ENCODE assay signal across 8 cellular contexts in the genomic region with DNA sequence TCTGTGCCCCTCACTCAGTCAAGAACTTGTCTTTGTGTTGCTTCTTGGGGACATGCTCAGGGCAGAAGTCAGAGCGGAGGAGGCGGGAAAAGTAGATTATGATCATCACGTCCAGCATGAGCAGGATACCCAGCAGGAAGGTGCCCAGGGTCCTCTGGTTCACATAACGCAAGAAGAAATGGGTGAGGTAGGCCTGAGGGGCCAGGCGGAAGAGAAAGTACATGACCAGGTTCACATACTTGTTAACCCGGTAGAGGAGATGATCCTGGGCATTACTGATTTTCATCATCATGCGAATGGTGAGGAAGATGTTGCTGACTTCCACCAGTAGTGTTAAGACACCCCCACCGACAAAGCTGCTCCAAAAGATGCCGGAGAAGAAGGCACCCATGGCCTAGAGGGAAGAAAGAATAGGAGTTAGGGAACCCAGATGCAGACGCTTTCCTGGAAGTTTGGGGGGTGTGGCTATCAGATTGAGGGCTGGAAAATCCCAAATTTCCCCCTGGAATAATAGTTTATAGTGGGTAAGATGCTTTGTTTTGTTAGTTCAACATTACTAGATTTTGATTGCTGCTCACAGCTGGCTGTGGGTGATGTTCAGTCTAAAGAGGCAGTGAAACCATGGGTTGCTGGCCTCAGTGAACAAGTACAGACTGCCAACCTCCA. TPM values are rescaled to one million over a fixed set of nuclear protein-coding genes. Genes with fewer than 3 reads are reported as not detected.
DNase-seq lines count a peak whose midpoint lies in the region; ATAC-seq and TF ChIP-seq lines count a peak whose summit lies in the region.

No MANE protein-coding gene starts in this region.

- DNase-seq in H9 (no peak), midbrain (lab: John Stamatoyannopoulos, UW) (no peak)
- peak; percentile 61 to 62 for DNase-seq in activated T-cell treated with anti-CD3 and anti-CD28 coated beads, Interleukin-2, amount 50 U/mL, for 48 hours

- H3K79me1 ChIP-seq in H9 (ENCODE audit: insufficient read depth, low read depth, low read length, poor library complexity, severe bottlenecking) = peaks cover 3% of the 10 kb centered on the region

- no peak overlapping the region for H3K4ac ChIP-seq in H9 (ENCODE audit: low read depth, low read length)

- H2BK120ac ChIP-seq in H9 (ENCODE audit: low read depth, low read length, poor library complexity, severe bottlenecking) = no peak overlapping the region

- TF ChIP-seq CTCF in H9 (conservative IDR thresholded peaks at IDR 0.05) = no peak

- H3K56ac ChIP-seq in H9 (ENCODE audit: insufficient read length, low read depth, low read length) = no peak overlapping the region

- peak overlapping the region; percentile 79 for H3K4me2 ChIP-seq in H9 (ENCODE audit: insufficient read depth, insufficient read length, low read length)

- H2AFZ ChIP-seq in ACC112 (ENCODE audit: low read length, unreplicated experiment) (no peak overlapping the region), H9 (ENCODE audit: low read length) (no peak overlapping the region)

- H3K27ac Mint-ChIP-seq in H9 = peak overlapping the region; percentile 95 to 100 (median 99); a peak in 6 of 7 replicates

- H3K9ac ChIP-seq in H9 (ENCODE audit: extremely low read depth, insufficient read length, low read length) = peak overlapping the region; percentile 92
- H3K9ac ChIP-seq in iPS-20b (ENCODE audit: low read depth, low read length) = peak overlapping the region; percentile 85

- H2BK5ac ChIP-seq in H9 (ENCODE audit: insufficient read length, low read length) = no peak overlapping the region

- ATAC-seq in HG02973 (IDR thresholded peaks at IDR 0.05; ENCODE audit: unreplicated experiment) (no peak), HG02884 (IDR thresholded peaks at IDR 0.05; ENCODE audit: unreplicated experiment) (no peak)
- ATAC-seq in activated CD4-positive, CD25-positive, alpha-beta regulatory T cell treated with anti-CD3 and anti-CD28 coated beads, Interleukin-2, amount 50 U/mL, for 24 hours = no peak

- no peak overlapping the region for H3T11ph ChIP-seq in H9 (ENCODE audit: low read length)

- peaks cover 24% of the 10 kb centered on the region for H3K23me2 ChIP-seq in H9 (ENCODE audit: insufficient read length, low read depth, low read length, poor library complexity, severe bottlenecking)

- WGBS in H9 (ENCODE audit: extremely low coverage, insufficient read length, low lambda C conversion rate) = no CpG with 5 or more reads among the region's 10 CpGs

- H3K4me3 ChIP-seq in ACC112 (ENCODE audit: low read depth, low read length) (peak overlapping the region; percentile 85), iPS-20b (ENCODE audit: low read length) (peak overlapping the region; percentile 73)

- H3K27ac ChIP-seq in ACC112 (ENCODE audit: low read depth, low read length) (peak overlapping the region; percentile 69), H9 (ENCODE audit: insufficient read length, low read depth, low read length) (peak overlapping the region; percentile 29), iPS-20b (ENCODE audit: low read length) (peak overlapping the region; percentile 39)

- no peaks in the 10 kb centered on the region; the same call in 1 of the 2 replicates for H3K27me3 Mint-ChIP-seq in H9 (ENCODE audit: low read depth)

- H2BK15ac ChIP-seq in H9 (ENCODE audit: low read depth, low read length) = no peak overlapping the region

- peaks cover 34 to 55% of the 10 kb centered on the region in 2 experiments for H3K4me1 Mint-ChIP-seq in H9

- H3K4me1 ChIP-seq in ACC112 (ENCODE audit: control insufficient read depth, insufficient read depth, low read length, unreplicated experiment) = peaks cover 23% of the 10 kb centered on the region
- 0 out of 2 replicates have a peak, but pooled peaks cover 7% of the 10 kb centered on the region for H3K4me1 ChIP-seq in H9 (ENCODE audit: insufficient read depth, low read length)
- H3K4me1 ChIP-seq in iPS-20b (ENCODE audit: insufficient read depth, low read length) = peaks cover 10% of the 10 kb centered on the region; the same call in 1 of the 2 replicates

- H3K27me3 ChIP-seq in ACC112 (ENCODE audit: insufficient read depth, low read length) (no peaks in the 10 kb centered on the region), H9 (ENCODE audit: insufficient read depth, low read length) (no peaks in the 10 kb centered on the region), iPS-20b (ENCODE audit: insufficient read depth, low read length) (no peaks in the 10 kb centered on the region)

- no peaks in the 10 kb centered on the region for H4K20me1 ChIP-seq in H9 (ENCODE audit: control insufficient read depth, insufficient read depth, insufficient read length)

- no peak overlapping the region for H2BK20ac ChIP-seq in H9 (ENCODE audit: low read depth, low read length, poor library complexity, severe bottlenecking)

- no peak overlapping the region for H4K91ac ChIP-seq in H9 (ENCODE audit: insufficient read length, low read depth, low read length)

- H2AK5ac ChIP-seq in H9 (ENCODE audit: insufficient read length, low read length) = no peak overlapping the region

- H2BK12ac ChIP-seq in H9 (ENCODE audit: insufficient read length, low read depth, low read length) = no peak overlapping the region

- no peaks in the 10 kb centered on the region; a peak in 3 of 5 replicates for H3K9me3 Mint-ChIP-seq in H9

- H3K9me3 ChIP-seq in H9 (ENCODE audit: control insufficient read depth, low read depth, low read length) = no peaks in the 10 kb centered on the region
- H3K9me3 ChIP-seq in iPS-20b (ENCODE audit: insufficient read depth, low read depth, low read length) = no peaks in the 10 kb centered on the region

- H3K36me3 Mint-ChIP-seq in H9 (ENCODE audit: insufficient read depth in 1 of 3, low read depth in 3 of 3) = peaks cover 45 to 56% (median 49%) of the 10 kb centered on the region in 3 experiments

- H3K18ac ChIP-seq in H9 (ENCODE audit: insufficient read length, low read depth, low read length) = no peak overlapping the region

- H3K23ac ChIP-seq in H9 (ENCODE audit: insufficient read length, low read depth, low read length) = no peak overlapping the region

- H3K4me3 Mint-ChIP-seq in H9 = peak overlapping the region; percentile 95 to 96

- H3K14ac ChIP-seq in H9 (ENCODE audit: insufficient read depth, low read length) = no peak overlapping the region

- H4K8ac ChIP-seq in H9 (replicated peaks; ENCODE audit: insufficient read length, low read depth, low read length) = no peak overlapping the region

- H3K79me2 ChIP-seq in ACC112 (ENCODE audit: control insufficient read depth, insufficient read depth, low read length, unreplicated experiment) (peaks cover 36% of the 10 kb centered on the region), H9 (ENCODE audit: insufficient read depth, low read length) (peaks cover 14% of the 10 kb centered on the region; the same call in 1 of the 2 replicates)

- H4K5ac ChIP-seq in H9 (ENCODE audit: insufficient read length, low read depth, low read length) = no peak overlapping the region

- H3K36me3 ChIP-seq in ACC112 (ENCODE audit: insufficient read depth, low read length) (peaks cover 27% of the 10 kb centered on the region), iPS-20b (ENCODE audit: insufficient read depth, low read depth, low read length) (peaks cover 49% of the 10 kb centered on the region)

RNA-seq across cellular contexts. Expression of gene TLCD1, which starts 1.4 kb away (rescaled TPM):
- 46.4 and 50.7 TPM in 2 replicates for total RNA-seq in H9 (2021)

RNA-seq across cellular contexts. Expression of gene NEK8, which starts 4.0 kb away (rescaled TPM):
- total RNA-seq in H9 (2021) = 16.6 and 18.8 TPM in 2 replicates

RNA-seq across cellular contexts. Expression of gene RPL23A, which starts 4.8 kb away (rescaled TPM):
- 2,008 and 2,053 TPM in 2 replicates for total RNA-seq in H9 (2021)

RNA-seq across cellular contexts. Expression of gene RAB34, which starts 7.0 kb away (rescaled TPM):
- total RNA-seq in H9 (2021) = 189 and 190 TPM in 2 replicates

RNA-seq across cellular contexts. Expression of gene PROCA1, which starts 12.9 kb away (rescaled TPM):
- total RNA-seq in H9 (2021) = 14.2 and 15.0 TPM in 2 replicates

Comparison
In these comparisons a context has a peak if more than half of its experiments do, and no peak if none do; other contexts are left out.
1. DNase-seq: peak in activated T-cell treated with anti-CD3 and anti-CD28 coated beads, Interleukin-2, amount 50 U/mL, for 48 hours (2 of 2); none in H9 (single experiment) and midbrain (single experiment).
2. Peak in every context shown above with its lines, with median percentiles within 50 percentile points of each other: H3K27ac ChIP-seq.